1 cellular context compared by ENCODE assay signal in the genomic region with DNA sequence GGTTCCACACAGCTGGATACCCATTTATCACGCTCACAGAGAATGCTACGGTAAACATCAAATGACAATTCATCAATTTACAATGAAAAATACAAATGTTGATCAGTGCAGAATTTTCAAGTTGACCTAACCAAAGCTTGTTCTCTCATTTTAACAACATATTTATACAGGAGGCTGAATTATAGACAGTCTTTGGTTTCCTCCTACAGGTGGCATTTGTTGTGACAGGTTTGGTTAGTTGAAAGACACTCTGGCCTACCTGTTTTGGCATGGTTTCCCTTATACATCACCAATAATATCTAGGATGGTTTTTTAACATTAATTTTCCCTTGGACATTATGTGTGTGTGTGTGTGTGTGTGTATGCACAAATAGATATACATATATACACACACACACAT.
TF ChIP-seq lines count a peak whose summit lies in the region.

No MANE protein-coding gene starts in this region.

TF ChIP-seq in WTC11, 78 proteins besides CTCF, POLR2A, EP300 and RAD21 (continued from another document):
- TF ChIP-seq, protein P1, sequence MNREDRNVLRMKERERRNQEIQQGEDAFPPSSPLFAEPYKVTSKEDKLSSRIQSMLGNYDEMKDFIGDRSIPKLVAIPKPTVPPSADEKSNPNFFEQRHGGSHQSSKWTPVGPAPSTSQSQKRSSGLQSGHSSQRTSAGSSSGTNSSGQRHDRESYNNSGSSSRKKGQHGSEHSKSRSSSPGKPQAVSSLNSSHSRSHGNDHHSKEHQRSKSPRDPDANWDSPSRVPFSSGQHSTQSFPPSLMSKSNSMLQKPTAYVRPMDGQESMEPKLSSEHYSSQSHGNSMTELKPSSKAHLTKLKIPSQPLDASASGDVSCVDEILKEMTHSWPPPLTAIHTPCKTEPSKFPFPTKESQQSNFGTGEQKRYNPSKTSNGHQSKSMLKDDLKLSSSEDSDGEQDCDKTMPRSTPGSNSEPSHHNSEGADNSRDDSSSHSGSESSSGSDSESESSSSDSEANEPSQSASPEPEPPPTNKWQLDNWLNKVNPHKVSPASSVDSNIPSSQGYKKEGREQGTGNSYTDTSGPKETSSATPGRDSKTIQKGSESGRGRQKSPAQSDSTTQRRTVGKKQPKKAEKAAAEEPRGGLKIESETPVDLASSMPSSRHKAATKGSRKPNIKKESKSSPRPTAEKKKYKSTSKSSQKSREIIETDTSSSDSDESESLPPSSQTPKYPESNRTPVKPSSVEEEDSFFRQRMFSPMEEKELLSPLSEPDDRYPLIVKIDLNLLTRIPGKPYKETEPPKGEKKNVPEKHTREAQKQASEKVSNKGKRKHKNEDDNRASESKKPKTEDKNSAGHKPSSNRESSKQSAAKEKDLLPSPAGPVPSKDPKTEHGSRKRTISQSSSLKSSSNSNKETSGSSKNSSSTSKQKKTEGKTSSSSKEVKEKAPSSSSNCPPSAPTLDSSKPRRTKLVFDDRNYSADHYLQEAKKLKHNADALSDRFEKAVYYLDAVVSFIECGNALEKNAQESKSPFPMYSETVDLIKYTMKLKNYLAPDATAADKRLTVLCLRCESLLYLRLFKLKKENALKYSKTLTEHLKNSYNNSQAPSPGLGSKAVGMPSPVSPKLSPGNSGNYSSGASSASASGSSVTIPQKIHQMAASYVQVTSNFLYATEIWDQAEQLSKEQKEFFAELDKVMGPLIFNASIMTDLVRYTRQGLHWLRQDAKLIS (CRISPR knock-in tag; IDR thresholded peaks at IDR 0.05; ENCODE audit: borderline replicate concordance): no peak
- TF ChIP-seq, protein P2, sequence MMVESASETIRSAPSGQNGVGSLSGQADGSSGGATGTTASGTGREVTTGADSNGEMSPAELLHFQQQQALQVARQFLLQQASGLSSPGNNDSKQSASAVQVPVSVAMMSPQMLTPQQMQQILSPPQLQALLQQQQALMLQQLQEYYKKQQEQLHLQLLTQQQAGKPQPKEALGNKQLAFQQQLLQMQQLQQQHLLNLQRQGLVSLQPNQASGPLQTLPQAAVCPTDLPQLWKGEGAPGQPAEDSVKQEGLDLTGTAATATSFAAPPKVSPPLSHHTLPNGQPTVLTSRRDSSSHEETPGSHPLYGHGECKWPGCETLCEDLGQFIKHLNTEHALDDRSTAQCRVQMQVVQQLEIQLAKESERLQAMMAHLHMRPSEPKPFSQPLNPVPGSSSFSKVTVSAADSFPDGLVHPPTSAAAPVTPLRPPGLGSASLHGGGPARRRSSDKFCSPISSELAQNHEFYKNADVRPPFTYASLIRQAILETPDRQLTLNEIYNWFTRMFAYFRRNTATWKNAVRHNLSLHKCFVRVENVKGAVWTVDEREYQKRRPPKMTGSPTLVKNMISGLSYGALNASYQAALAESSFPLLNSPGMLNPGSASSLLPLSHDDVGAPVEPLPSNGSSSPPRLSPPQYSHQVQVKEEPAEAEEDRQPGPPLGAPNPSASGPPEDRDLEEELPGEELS (CRISPR knock-in tag; IDR thresholded peaks at IDR 0.05): no peak
- TF ChIP-seq TEAD1 (CRISPR knock-in tag; IDR thresholded peaks at IDR 0.05) (no peak), NFYB (CRISPR knock-in tag; conservative IDR thresholded peaks at IDR 0.05; ENCODE audit: low read depth) (no peak), SMAD4 (CRISPR knock-in tag; IDR thresholded peaks at IDR 0.05) (no peak), NR1H2 (CRISPR knock-in tag; IDR thresholded peaks at IDR 0.05) (no peak), ZNF121 (CRISPR knock-in tag; IDR thresholded peaks at IDR 0.05) (no peak), NFATC4 (CRISPR knock-in tag; IDR thresholded peaks at IDR 0.05) (no peak)
- TF ChIP-seq, protein P3, sequence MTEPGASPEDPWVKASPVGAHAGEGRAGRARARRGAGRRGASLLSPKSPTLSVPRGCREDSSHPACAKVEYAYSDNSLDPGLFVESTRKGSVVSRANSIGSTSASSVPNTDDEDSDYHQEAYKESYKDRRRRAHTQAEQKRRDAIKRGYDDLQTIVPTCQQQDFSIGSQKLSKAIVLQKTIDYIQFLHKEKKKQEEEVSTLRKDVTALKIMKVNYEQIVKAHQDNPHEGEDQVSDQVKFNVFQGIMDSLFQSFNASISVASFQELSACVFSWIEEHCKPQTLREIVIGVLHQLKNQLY (CRISPR knock-in tag; IDR thresholded peaks at IDR 0.05): no peak
